In genomic region chr14:30888480-30889243, GRCh38 we compare ENCODE assay signal across 17 cellular contexts.
"Had no signal": no experiment of that assay in that cellular context is flagged by ENCODE, and none has a peak within 500 bp of the region (broad histone marks: within the 10 kb centered on the region; RNA-seq: fewer than 3 reads in every experiment).

No MANE protein-coding gene starts in this region.

- DNase-seq: activated CD4-positive, alpha-beta T cell treated with anti-CD3 and anti-CD28 coated beads for 1 hour; activated CD4-positive, alpha-beta T cell treated with anti-CD3 and anti-CD28 coated beads, Interleukin-2, amount 50 U/mL, for 48 hours; activated effector memory CD4-positive, alpha-beta T cell treated with anti-CD3 and anti-CD28 coated beads, Interleukin-2, amount 50 U/mL, for 16 hours; adrenal gland; dorsolateral prefrontal cortex; heart right ventricle; left cardiac atrium; lower lobe of right lung; midbrain; sigmoid colon; stimulated activated CD4-positive, alpha-beta T cell treated with anti-CD3 and anti-CD28 coated beads, Interleukin-1b, Interleukin-23, amount 100 ng/mL, for 48 hours; T-helper 9 cell; tibial artery; uterus had no signal

- H3K27me3 ChIP-seq: adrenal gland, dorsolateral prefrontal cortex, gastroesophageal sphincter, heart right ventricle, sigmoid colon, tibial artery, uterus had no signal

- H3K4me1 ChIP-seq: adrenal gland, gastroesophageal sphincter, heart right ventricle, lower lobe of right lung, uterus had no signal

- ATAC-seq: gastroesophageal sphincter, heart right ventricle, left cardiac atrium, lower lobe of right lung had no signal

- H3K27ac ChIP-seq: adrenal gland, gastroesophageal sphincter, heart right ventricle, lower lobe of right lung, sigmoid colon, tibial artery, uterus had no signal

- H3K36me3 ChIP-seq: adrenal gland, lower lobe of right lung, sigmoid colon, tibial artery, uterus had no signal

- H3K4me3 ChIP-seq: adrenal gland, dorsolateral prefrontal cortex, gastroesophageal sphincter, heart right ventricle, lower lobe of right lung, sigmoid colon, tibial artery, uterus had no signal

- H3K36me3 Mint-ChIP-seq: activated naive CD4-positive, alpha-beta T cell treated with anti-CD3 and anti-CD28 coated beads, Interleukin-2, amount 50 U/mL, for 24 hours had no signal

- H3K27me3 Mint-ChIP-seq: activated naive CD4-positive, alpha-beta T cell treated with anti-CD3 and anti-CD28 coated beads, Interleukin-2, amount 50 U/mL, for 24 hours had no signal

- H3K9me3 Mint-ChIP-seq: activated naive CD4-positive, alpha-beta T cell treated with anti-CD3 and anti-CD28 coated beads, Interleukin-2, amount 50 U/mL, for 24 hours; neural crest cell had no signal

- H3K9me3 ChIP-seq: adrenal gland, gastroesophageal sphincter, heart right ventricle, lower lobe of right lung, sigmoid colon, tibial artery, uterus had no signal

- H3K4me3 Mint-ChIP-seq: activated naive CD4-positive, alpha-beta T cell treated with anti-CD3 and anti-CD28 coated beads, Interleukin-2, amount 50 U/mL, for 24 hours; neural crest cell had no signal
